1 cellular context compared by ENCODE assay signal in the genomic region with DNA sequence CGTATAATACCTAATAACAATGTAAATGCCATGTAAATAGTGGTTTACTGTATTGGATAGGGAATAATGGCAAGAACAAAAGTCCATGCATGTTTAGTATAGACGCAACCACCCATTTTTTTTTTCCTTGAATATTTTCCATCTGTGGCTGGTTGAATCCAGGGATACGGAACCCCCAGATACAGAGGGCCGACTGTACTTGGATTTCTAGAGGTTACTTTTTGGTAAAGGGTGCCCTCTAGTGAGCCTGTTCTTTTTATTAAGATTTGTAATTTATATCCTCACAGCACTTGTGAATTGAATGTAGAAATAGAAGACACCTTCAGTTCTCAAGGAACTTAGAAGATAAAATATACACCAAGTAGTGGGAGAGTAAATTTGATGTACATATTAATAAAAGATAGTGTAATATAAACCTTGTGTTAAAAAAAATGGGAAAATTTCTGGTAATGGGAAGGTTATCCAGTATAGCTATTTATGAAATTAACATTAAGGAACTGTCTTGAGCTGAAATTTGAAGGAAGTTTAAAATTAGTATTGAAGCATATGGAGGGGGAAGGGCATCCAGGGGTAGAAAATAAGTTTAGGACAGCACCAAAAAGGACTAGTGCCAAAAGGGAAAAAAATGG.
TF ChIP-seq lines count a peak whose summit lies in the region.

No MANE protein-coding gene starts in this region.

TF ChIP-seq in HEK293, 187 proteins besides CTCF, POLR2A, EP300 and RAD21 (continued from another document):
- TF ChIP-seq ZSCAN4 (tag by site-specific recombination; IDR thresholded peaks at IDR 0.05): no peak
